Comparison of ENCODE assay signal across 8 cellular contexts in genomic region chr6:42819803-42820508, GRCh38. TPM values are rescaled to one million over a fixed set of nuclear protein-coding genes. Genes with fewer than 3 reads are reported as not detected.
DNase-seq lines count a peak whose midpoint lies in the region; ATAC-seq and TF ChIP-seq lines count a peak whose summit lies in the region.

No MANE protein-coding gene starts in this region.

- peak; percentile 90 for ATAC-seq in mucosa of descending colon

- DNase-seq in BJ (ENCODE audit: low read depth) (no peak), HuH-7 (ENCODE audit: low spot score) (peak; percentile 46), amniotic epithelial cell (ENCODE audit: low read depth) (peak; percentile 36), mucosa of descending colon (no peak), NCI-H2081 treated with DMSO at 0.1 percent for 48 hours (lab: John Stamatoyannopoulos, UW) (no peak), cerebellar cortex (ENCODE audit: low spot score) (no peak), KG1 (lab: John Stamatoyannopoulos, UW) (no peak), Ammon's horn (ENCODE audit: low spot score) (no peak)

- no peaks in the 10 kb centered on the region for H3K4me1 ChIP-seq in mucosa of descending colon (ENCODE audit: low read depth)

- no peaks in the 10 kb centered on the region for H3K27me3 ChIP-seq in BJ (ENCODE audit: control insufficient read depth, insufficient read depth, low read length)

- H3K9me3 ChIP-seq in mucosa of descending colon = no peaks in the 10 kb centered on the region

- intact Hi-C loops in mucosa of descending colon (cut with DNase I, micrococcal nuclease) = no loop called here

- TF ChIP-seq CTCF in BJ (IDR thresholded peaks at IDR 0.05; ENCODE audit: insufficient read depth, low read depth, low read length) (peak; percentile 34), mucosa of descending colon (IDR thresholded peaks at IDR 0.05) (no peak)

- H3K36me3 ChIP-seq in BJ (ENCODE audit: control insufficient read depth, insufficient read depth, low read length) (peaks cover 5% of the 10 kb centered on the region), mucosa of descending colon (ENCODE audit: low read depth) (no peaks in the 10 kb centered on the region)

- POLR2A ChIA-PET in BJ (lab: Charles Lee) = interaction anchor here (0.6 kb wide), 1 partner anchor 1433 kb away, joined by 4 read pairs; no protein-coding TSS in a partner anchor

- H3K4me3 ChIP-seq in BJ (ENCODE audit: low read depth, low read length) = no peak overlapping the region
- H3K4me3 ChIP-seq in mucosa of descending colon = no peak overlapping the region

- CTCF ChIA-PET in BJ (lab: Yijun Ruan, JAX) = interaction anchor here (0.6 to 1.5 kb wide), 3 partner anchors 11 to 94 kb away, joined by 3 to 7 read pairs (median 3); no protein-coding TSS in a partner anchor

RNA-seq across cellular contexts. Expression of gene BICRAL, which starts 38.1 kb away (rescaled TPM):
- polyA plus RNA-seq in BJ (2011; rRNA removed) = 7.4 and 8.6 TPM in 2 replicates
- polyA minus RNA-seq in BJ (2011; rRNA and poly(A)+ RNA removed) = 11.0 and 11.1 TPM in 2 replicates
- total RNA-seq in mucosa of descending colon = 10 to 100 TPM; 18.3 to 26.2 (median 23.4) TPM

RNA-seq across cellular contexts. Expression of gene RPL7L1, which starts 59.5 kb away (rescaled TPM):
- polyA plus RNA-seq in BJ (2011; rRNA removed) = 30.2 and 44.4 TPM in 2 replicates
- 17.6 and 23.0 TPM in 2 replicates for polyA minus RNA-seq in BJ (2011; rRNA and poly(A)+ RNA removed)
- total RNA-seq in mucosa of descending colon = 10 to 100 TPM; 47.4 to 61.4 (median 53.7) TPM

Comparison
In these comparisons a context has a peak if more than half of its experiments do, and no peak if none do; other contexts are left out.
1. DNase-seq: peak in HuH-7 (single experiment) and amniotic epithelial cell (single experiment); none in BJ (single experiment), mucosa of descending colon (0 of 3), NCI-H2081 treated with DMSO at 0.1 percent for 48 hours (single experiment), cerebellar cortex (single experiment), KG1 (single experiment) and Ammon's horn (single experiment).